Comparison of ENCODE assay signal across 35 cellular contexts in genomic region chr5:180102636-180103035, GRCh38.
"Had no signal": no experiment of that assay in that cellular context is flagged by ENCODE, and none has a peak within 500 bp of the region (broad histone marks: within the 10 kb centered on the region; RNA-seq: fewer than 3 reads in every experiment).

No MANE protein-coding gene starts in this region.

- H3K4me3 ChIP-seq: MG63 had no signal

- H3K9ac ChIP-seq: KMS-11 had no signal

- H3K36me3 ChIP-seq: MG63 had no signal

- H3K27me3 ChIP-seq: MG63 had no signal

- H3K4me2 ChIP-seq: KMS-11 had no signal

- H3K27ac ChIP-seq: KMS-11 had no signal

- DNase-seq: Karpas-422, Kasumi-1, MG63, MV-4-11, NCI-H1048, NCI-H1092, NCI-H1092 treated with DMSO at 0.1 percent for 48 hours, NCI-H1105, NCI-H1105 treated with DMSO at 0.1 percent for 48 hours, NCI-H1417, NCI-H1417 treated with DMSO at 0.1 percent for 48 hours, NCI-H1436, NCI-H1436 treated with DMSO at 0.1 percent for 48 hours, NCI-H146, NCI-H1694, NCI-H1694 treated with DMSO at 0.1 percent for 48 hours, NCI-H187, NCI-H187 treated with DMSO at 0.1 percent for 48 hours, NCI-H1930, NCI-H2029, NCI-H2029 treated with DMSO at 0.1 percent for 48 hours, NCI-H2081, NCI-H2081 treated with DMSO at 0.1 percent for 48 hours, NCI-H2107, NCI-H2171, NCI-H2171 treated with DMSO at 0.1 percent for 48 hours, NCI-H2227 treated with DMSO at 0.1 percent for 48 hours, NCI-H226, NCI-H345, NCI-H446, NCI-H446 treated with DMSO at 0.1 percent for 48 hours, NCI-H510A, NCI-H510A treated with DMSO at 0.1 percent for 48 hours, NCI-H524 had no signal
